7 cellular contexts compared by ENCODE assay signal in genomic region chr17:2049333-2050245, GRCh38. TPM values are rescaled to one million over a fixed set of nuclear protein-coding genes. Genes with fewer than 3 reads are reported as not detected.
DNase-seq lines count a peak whose midpoint lies in the region; ATAC-seq and TF ChIP-seq lines count a peak whose summit lies in the region.

No MANE protein-coding gene starts in this region.

- H3K9me3 Mint-ChIP-seq in activated CD4-positive, alpha-beta T cell treated with anti-CD3 and anti-CD28 coated beads, Interleukin-2, amount 10 ng/mL, durations not matched to agents 7 days and 5 days: no peaks in the 10 kb centered on the region

- TF ChIP-seq RAD21 in liver (IDR thresholded peaks at IDR 0.05): no peak

- H3K4me1 Mint-ChIP-seq in activated CD4-positive, alpha-beta T cell treated with anti-CD3 and anti-CD28 coated beads, Interleukin-2, amount 10 ng/mL, durations not matched to agents 7 days and 5 days: peaks cover 27% of the 10 kb centered on the region

- peak overlapping the region; percentile 46 for H3K27ac Mint-ChIP-seq in activated CD4-positive, alpha-beta T cell treated with anti-CD3 and anti-CD28 coated beads, Interleukin-2, amount 10 ng/mL, durations not matched to agents 7 days and 5 days

- peak overlapping the region; percentile 69 for H3K4me3 Mint-ChIP-seq in activated CD4-positive, alpha-beta T cell treated with anti-CD3 and anti-CD28 coated beads, Interleukin-2, amount 10 ng/mL, durations not matched to agents 7 days and 5 days

- TF ChIP-seq CTCF in GM12875 (IDR thresholded peaks at IDR 0.05; ENCODE audit: borderline replicate concordance, insufficient read depth, low read depth, low read length): no peak
- TF ChIP-seq CTCF in liver (IDR thresholded peaks at IDR 0.05; ENCODE audit: low read depth, low read length, missing input control): no peak

- H3K4me3 ChIP-seq in GM12875 (ENCODE audit: low read depth, low read length) (peak overlapping the region; percentile 57), liver (ENCODE audit: low read depth in 1 of 3, low read length in 3 of 3) (peak overlapping the region; percentile 36 to 77 (median 69))

- peaks cover 3% of the 10 kb centered on the region for H3K36me3 Mint-ChIP-seq in activated CD4-positive, alpha-beta T cell treated with anti-CD3 and anti-CD28 coated beads, Interleukin-2, amount 10 ng/mL, durations not matched to agents 7 days and 5 days (ENCODE audit: low read depth)

- peak; percentile 44 for ATAC-seq in HG02610 (IDR thresholded peaks at IDR 0.05; ENCODE audit: unreplicated experiment)

- peak overlapping the region; percentile 46 to 74 for H3K9ac ChIP-seq in liver (ENCODE audit: low read depth in 1 of 2, low read length in 2 of 2)

- no peaks in the 10 kb centered on the region for H3K36me3 ChIP-seq in liver (ENCODE audit: control insufficient read depth in 4 of 4, insufficient read depth in 3 of 4, low read depth in 1 of 4, low read length in 3 of 4)

- 3% methylated on average over 95 of the region's 95 CpGs for WGBS in liver

- no peaks in the 10 kb centered on the region for H3K9me3 ChIP-seq in liver (ENCODE audit: control insufficient read depth in 4 of 4, low read length in 3 of 4)

- peaks cover 0 to 2% (median 0%) of the 10 kb centered on the region in 4 donors for H3K27me3 ChIP-seq in liver (ENCODE audit: control insufficient read depth in 4 of 4, insufficient read depth in 4 of 4, low read length in 3 of 4)

- H3K27ac ChIP-seq in liver (ENCODE audit: low read depth in 1 of 2, low read length in 2 of 2): no peak overlapping the region

- H3K27me3 Mint-ChIP-seq in activated CD4-positive, alpha-beta T cell treated with anti-CD3 and anti-CD28 coated beads, Interleukin-2, amount 10 ng/mL, durations not matched to agents 7 days and 5 days: peaks cover 17% of the 10 kb centered on the region

- DNase-seq in NCI-H146 treated with DMSO at 0.1 percent for 48 hours (lab: John Stamatoyannopoulos, UW; ENCODE audit: unreplicated experiment) (peak; percentile 38), cortex of kidney (lab: John Stamatoyannopoulos, UW) (peak; percentile 38)
- DNase-seq in activated CD4-positive, alpha-beta T cell treated with anti-CD3 and anti-CD28 coated beads, Interleukin-2, amount 10 ng/mL, durations not matched to agents 7 days and 5 days: peak; percentile 88
- DNase-seq in stimulated activated CD4-positive, alpha-beta T cell treated with anti-CD3 and anti-CD28 coated beads, Interleukin-4, amount 100 ng/mL, for 24 hours: peak; percentile 91

- CTCF ChIA-PET in activated CD4-positive, alpha-beta T cell treated with anti-CD3 and anti-CD28 coated beads, Interleukin-2, amount 10 ng/mL, durations not matched to agents 7 days and 5 days (lab: Charles Lee): interaction anchor here (0.6 to 2.7 kb wide), 4 partner anchors 9 to 234 kb away, joined by 3 to 17 read pairs (median 3); no protein-coding TSS in a partner anchor

- H3K4me1 ChIP-seq in liver (ENCODE audit: control insufficient read depth in 4 of 4, insufficient read depth in 4 of 4, low read length in 3 of 4): peaks cover 4 to 17% (median 13%) of the 10 kb centered on the region in 4 donors

- POLR2A ChIA-PET in activated CD4-positive, alpha-beta T cell treated with anti-CD3 and anti-CD28 coated beads, Interleukin-2, amount 10 ng/mL, durations not matched to agents 7 days and 5 days (lab: Charles Lee): interaction anchor here (0.6 kb wide), 1 partner anchor 101 kb away, joined by 3 read pairs; no protein-coding TSS in a partner anchor

TF ChIP-seq in liver, 16 proteins besides CTCF, POLR2A, EP300 and RAD21:
- TF ChIP-seq RXRA (IDR thresholded peaks at IDR 0.05) (no peak), FOXA1 (IDR thresholded peaks at IDR 0.05) (no peak), JUND (IDR thresholded peaks at IDR 0.05) (no peak), FOXA2 (IDR thresholded peaks at IDR 0.05) (no peak), EGR1 (IDR thresholded peaks at IDR 0.05; ENCODE audit: low read depth in 2 of 2) (peak in 1 of 2 donors; percentile 81), HNF4G (IDR thresholded peaks at IDR 0.05) (no peak), REST (IDR thresholded peaks at IDR 0.05) (peak; percentile 96), MAX (IDR thresholded peaks at IDR 0.05) (no peak), YY1 (IDR thresholded peaks at IDR 0.05) (no peak), NR2F2 (IDR thresholded peaks at IDR 0.05) (no peak), SP1 (IDR thresholded peaks at IDR 0.05) (no peak), ZBTB33 (IDR thresholded peaks at IDR 0.05) (no peak), ATF3 (IDR thresholded peaks at IDR 0.05) (no peak)
TF ChIP-seq in liver: peak in this region for 2.

RNA-seq across cellular contexts. Expression of gene HIC1, which starts 5.3 kb away (rescaled TPM):
- total RNA-seq in activated CD4-positive, alpha-beta T cell treated with anti-CD3 and anti-CD28 coated beads, Interleukin-2, amount 10 ng/mL, durations not matched to agents 7 days and 5 days: 10 to 100 TPM; 29.0 to 31.0 TPM
- 1 to 10 TPM; 3.9 to 4.8 TPM for total RNA-seq in liver
- 1 to 10 TPM in 1 of 2 donors, under 1 TPM in 1; 0.44 to 3.5 TPM for polyA plus RNA-seq in liver

RNA-seq across cellular contexts. Expression of gene OVCA2, which starts 7.8 kb away (rescaled TPM):
- total RNA-seq in activated CD4-positive, alpha-beta T cell treated with anti-CD3 and anti-CD28 coated beads, Interleukin-2, amount 10 ng/mL, durations not matched to agents 7 days and 5 days: 10 to 100 TPM; 36.8 to 37.9 TPM
- total RNA-seq in liver: 10 to 100 TPM; 16.1 to 17.2 TPM
- polyA plus RNA-seq in liver: 10 to 100 TPM; 30.3 to 30.6 TPM

RNA-seq across cellular contexts. Expression of gene DPH1, which starts 19.6 kb away (rescaled TPM):
- total RNA-seq in activated CD4-positive, alpha-beta T cell treated with anti-CD3 and anti-CD28 coated beads, Interleukin-2, amount 10 ng/mL, durations not matched to agents 7 days and 5 days: 10 to 100 TPM; 31.3 to 37.8 TPM
- 10 to 100 TPM in 1 of 2 donors, 1 to 10 TPM in 1; 9.8 to 24.6 TPM for total RNA-seq in liver
- 10 to 100 TPM; 17.5 to 21.2 TPM for polyA plus RNA-seq in liver

RNA-seq across cellular contexts. Expression of gene RTN4RL1, which starts 24.5 kb away (rescaled TPM):
- total RNA-seq in activated CD4-positive, alpha-beta T cell treated with anti-CD3 and anti-CD28 coated beads, Interleukin-2, amount 10 ng/mL, durations not matched to agents 7 days and 5 days: under 1 TPM; 0.19 to 0.20 TPM
- 1 to 10 TPM in 1 of 2 donors, under 1 TPM in 1; 0.65 to 1.8 TPM for total RNA-seq in liver
- 1 to 10 TPM in 1 of 2 donors, under 1 TPM in 1; 0.04 to 5.4 TPM for polyA plus RNA-seq in liver

Comparison
In these comparisons a context has a peak if more than half of its experiments do, and no peak if none do; other contexts are left out.
1. DNase-seq: peak in every context shown above with its lines; median percentile 91 in stimulated activated CD4-positive, alpha-beta T cell treated with anti-CD3 and anti-CD28 coated beads, Interleukin-4, amount 100 ng/mL, for 24 hours; 88 in activated CD4-positive, alpha-beta T cell treated with anti-CD3 and anti-CD28 coated beads, Interleukin-2, amount 10 ng/mL, durations not matched to agents 7 days and 5 days; 38 in NCI-H146 treated with DMSO at 0.1 percent for 48 hours; 38 in cortex of kidney.
2. RNA of gene HIC1, which starts 5.3 kb away (total RNA-seq): 29.0 to 31.0 TPM in activated CD4-positive, alpha-beta T cell treated with anti-CD3 and anti-CD28 coated beads, Interleukin-2, amount 10 ng/mL, durations not matched to agents 7 days and 5 days; 3.9 to 4.8 TPM in liver; every median in the first group is over 4 times any median in the second.